In genomic region chr11:8747173-8747572, GRCh38 we compare ENCODE assay signal across 29 cellular contexts.
DNase-seq lines count a peak whose midpoint lies in the region; ATAC-seq and TF ChIP-seq lines count a peak whose summit lies in the region.
"Had no signal": no experiment of that assay in that cellular context is flagged by ENCODE, and none has a peak within 500 bp of the region (broad histone marks: within the 10 kb centered on the region; RNA-seq: fewer than 3 reads in every experiment).

No MANE protein-coding gene starts in this region.

- H3K27ac ChIP-seq in OCI-LY3 (ENCODE audit: low read length) (no peak overlapping the region; the same call in 1 of the 2 replicates), heart left ventricle (no peak overlapping the region)
- H3K27ac ChIP-seq: esophagus squamous epithelium, heart right ventricle, ovary, PC-9 had no signal

- no peak overlapping the region for H3K4me3 Mint-ChIP-seq in stimulated activated naive B cell treated with anti-CD40 and anti-IgM and Interleukin-4, amounts not matched to agents 10 μg/mL and 1 μg/mL and 100 μg/mL, for 72 hours
- H3K4me3 Mint-ChIP-seq in activated CD4-positive, alpha-beta memory T cell treated with anti-CD3 and anti-CD28 coated beads, Interleukin-2, amount 10 ng/mL, durations not matched to agents 7 days and 5 days, result no peak overlapping the region
- H3K4me3 Mint-ChIP-seq: activated naive CD8-positive, alpha-beta T cell treated with anti-CD3 and anti-CD28 coated beads, Interleukin-2, amount 50 U/mL, for 24 hours; activated T-cell treated with anti-CD3 and anti-CD28 coated beads, Interleukin-2, amount 50 U/mL, for 72 hours; neural crest cell; T-helper 17 cell had no signal

- H3K4me1 Mint-ChIP-seq in stimulated activated naive B cell treated with anti-CD40 and anti-IgM and Interleukin-4, amounts not matched to agents 10 μg/mL and 1 μg/mL and 100 μg/mL, for 72 hours, result peaks cover 16 to 37% of the 10 kb centered on the region in 2 donors
- H3K4me1 Mint-ChIP-seq in activated CD4-positive, alpha-beta memory T cell treated with anti-CD3 and anti-CD28 coated beads, Interleukin-2, amount 10 ng/mL, durations not matched to agents 7 days and 5 days, result no peaks in the 10 kb centered on the region
- H3K4me1 Mint-ChIP-seq: neural crest cell had no signal

- H3K36me3 Mint-ChIP-seq in stimulated activated naive B cell treated with anti-CD40 and anti-IgM and Interleukin-4, amounts not matched to agents 10 μg/mL and 1 μg/mL and 100 μg/mL, for 72 hours, result no peaks in the 10 kb centered on the region
- no peaks in the 10 kb centered on the region for H3K36me3 Mint-ChIP-seq in activated CD4-positive, alpha-beta memory T cell treated with anti-CD3 and anti-CD28 coated beads, Interleukin-2, amount 10 ng/mL, durations not matched to agents 7 days and 5 days (ENCODE audit: low read depth)

- H3K79me2 ChIP-seq in OCI-LY3 (ENCODE audit: low read length), result no peaks in the 10 kb centered on the region

- no peak overlapping the region for H3K4me3 ChIP-seq in OCI-LY3 (ENCODE audit: low read length)
- H3K4me3 ChIP-seq in heart left ventricle, result no peak overlapping the region
- H3K4me3 ChIP-seq: esophagus squamous epithelium, heart right ventricle, lung, ovary, PC-9 had no signal

- peaks cover 0 to 6% of the 10 kb centered on the region in 2 donors for H3K9me3 Mint-ChIP-seq in stimulated activated naive B cell treated with anti-CD40 and anti-IgM and Interleukin-4, amounts not matched to agents 10 μg/mL and 1 μg/mL and 100 μg/mL, for 72 hours
- H3K9me3 Mint-ChIP-seq in activated CD4-positive, alpha-beta memory T cell treated with anti-CD3 and anti-CD28 coated beads, Interleukin-2, amount 10 ng/mL, durations not matched to agents 7 days and 5 days, result no peaks in the 10 kb centered on the region
- H3K9me3 Mint-ChIP-seq: activated naive CD8-positive, alpha-beta T cell treated with anti-CD3 and anti-CD28 coated beads, Interleukin-2, amount 50 U/mL, for 24 hours; activated T-cell treated with anti-CD3 and anti-CD28 coated beads, Interleukin-2, amount 50 U/mL, for 72 hours had no signal

- H2AFZ ChIP-seq in OCI-LY3 (ENCODE audit: low read depth, low read length), result no peak overlapping the region
- H2AFZ ChIP-seq: PC-9 had no signal

- no peaks in the 10 kb centered on the region for H4K20me1 ChIP-seq in OCI-LY3 (ENCODE audit: insufficient read depth, low read length)

- ATAC-seq in left colon, result peak; percentile 78
- peak; percentile 53 to 74 for ATAC-seq in stimulated activated naive B cell treated with anti-CD40 and anti-IgM and Interleukin-4, amounts not matched to agents 10 μg/mL and 1 μg/mL and 100 μg/mL, for 72 hours (replicated peaks)
- ATAC-seq in heart left ventricle, result no peak
- ATAC-seq: activated naive CD8-positive, alpha-beta T cell treated with anti-CD3 and anti-CD28 coated beads, Interleukin-2, amount 50 U/mL, for 24 hours; activated T-cell treated with anti-CD3 and anti-CD28 coated beads, Interleukin-2, amount 50 U/mL, for 72 hours; heart right ventricle; T-helper 17 cell had no signal

- peaks cover 32% of the 10 kb centered on the region for H3K4me1 ChIP-seq in OCI-LY3 (ENCODE audit: low read length)
- peaks cover 0 to 34% (median 5%) of the 10 kb centered on the region in 12 donors for H3K4me1 ChIP-seq in heart left ventricle
- H3K4me1 ChIP-seq: BE2C had no signal

- POLR2A ChIA-PET in activated CD4-positive, alpha-beta memory T cell treated with anti-CD3 and anti-CD28 coated beads, Interleukin-2, amount 10 ng/mL, durations not matched to agents 7 days and 5 days (lab: Charles Lee), result no interaction called here

- no peaks in the 10 kb centered on the region for H3K36me3 ChIP-seq in OCI-LY3 (replicated peaks; ENCODE audit: low read depth, low read length)
- peaks cover 0 to 30% (median 3%) of the 10 kb centered on the region in 9 donors for H3K36me3 ChIP-seq in heart left ventricle
- H3K36me3 ChIP-seq: BE2C, ovary had no signal

- no peak overlapping the region for H3K27ac Mint-ChIP-seq in stimulated activated naive B cell treated with anti-CD40 and anti-IgM and Interleukin-4, amounts not matched to agents 10 μg/mL and 1 μg/mL and 100 μg/mL, for 72 hours
- H3K27ac Mint-ChIP-seq in activated CD4-positive, alpha-beta memory T cell treated with anti-CD3 and anti-CD28 coated beads, Interleukin-2, amount 10 ng/mL, durations not matched to agents 7 days and 5 days, result no peak overlapping the region
- H3K27ac Mint-ChIP-seq: activated naive CD8-positive, alpha-beta T cell treated with anti-CD3 and anti-CD28 coated beads, Interleukin-2, amount 50 U/mL, for 24 hours; activated T-cell treated with anti-CD3 and anti-CD28 coated beads, Interleukin-2, amount 50 U/mL, for 72 hours; T-helper 17 cell had no signal

- no peak for TF ChIP-seq POLR2A in heart left ventricle (IDR thresholded peaks at IDR 0.05)

- CTCF ChIA-PET in activated CD4-positive, alpha-beta memory T cell treated with anti-CD3 and anti-CD28 coated beads, Interleukin-2, amount 10 ng/mL, durations not matched to agents 7 days and 5 days (lab: Charles Lee), result no interaction called here

- intact Hi-C loops in left colon (cut with DNase I, micrococcal nuclease) (no loop called here), heart left ventricle (cut with DNase I) (no loop called here)

- H3K27me3 Mint-ChIP-seq in stimulated activated naive B cell treated with anti-CD40 and anti-IgM and Interleukin-4, amounts not matched to agents 10 μg/mL and 1 μg/mL and 100 μg/mL, for 72 hours, result peaks cover 10 to 12% of the 10 kb centered on the region in 2 donors
- peaks cover 10% of the 10 kb centered on the region for H3K27me3 Mint-ChIP-seq in activated CD4-positive, alpha-beta memory T cell treated with anti-CD3 and anti-CD28 coated beads, Interleukin-2, amount 10 ng/mL, durations not matched to agents 7 days and 5 days

- 0 out of 2 replicates have a peak, but pooled peaks have one; percentile 9 for TF ChIP-seq CTCF in GM12874 (IDR thresholded peaks at IDR 0.05; ENCODE audit: insufficient read depth, low read depth, low read length)
- no peak for TF ChIP-seq CTCF in OCI-LY3 (IDR thresholded peaks at IDR 0.05; ENCODE audit: low read depth, low read length)
- TF ChIP-seq CTCF in heart left ventricle (IDR thresholded peaks at IDR 0.05), result no peak

- H3K9ac ChIP-seq in OCI-LY3 (ENCODE audit: low read length), result no peak overlapping the region

- H3K9me3 ChIP-seq in OCI-LY3 (ENCODE audit: insufficient read depth, low read length), result no peaks in the 10 kb centered on the region
- H3K9me3 ChIP-seq in heart left ventricle, result peaks cover 0 to under 1% (median 0%) of the 10 kb centered on the region in 12 donors
- H3K9me3 ChIP-seq: BE2C, esophagus squamous epithelium, heart right ventricle, ovary had no signal

- 0 out of 2 replicates have a peak overlapping the region, but pooled peaks have one; percentile 15 for H3K4me2 ChIP-seq in OCI-LY3 (ENCODE audit: low read length)
- H3K4me2 ChIP-seq: PC-9 had no signal

- H3K27me3 ChIP-seq in OCI-LY3 (ENCODE audit: low read depth, low read length) (no peaks in the 10 kb centered on the region), heart left ventricle (no peaks in the 10 kb centered on the region)
- H3K27me3 ChIP-seq: BE2C, esophagus squamous epithelium, heart right ventricle, ovary had no signal

- no peak for DNase-seq in left colon
- no peak for DNase-seq in stimulated activated naive B cell treated with anti-CD40 and anti-IgM and Interleukin-4, amounts not matched to agents 10 μg/mL and 1 μg/mL and 100 μg/mL, for 72 hours
- DNase-seq in activated CD4-positive, alpha-beta memory T cell treated with anti-CD3 and anti-CD28 coated beads, Interleukin-2, amount 10 ng/mL, durations not matched to agents 7 days and 5 days, result no peak
- no peak for DNase-seq in heart left ventricle
- no peak for DNase-seq in OCI-M1 (lab: John Stamatoyannopoulos, UW)
- DNase-seq: ACHN; activated CD4-positive, alpha-beta T cell treated with anti-CD3 and anti-CD28 coated beads, Interleukin-2, amount 50 U/mL, for 4 hours; activated naive CD4-positive, alpha-beta T cell; activated naive CD8-positive, alpha-beta T cell treated with anti-CD3 and anti-CD28 coated beads, Interleukin-2, amount 50 U/mL, for 24 hours; activated T-cell treated with anti-CD3 and anti-CD28 coated beads, Interleukin-2, amount 50 U/mL, for 72 hours; BE2C; caudate nucleus; DMS153; esophagus squamous epithelium; foreskin melanocyte; heart right ventricle; NCI-H1092; NCI-H1694 treated with DMSO at 0.1 percent for 48 hours; NCI-H2171; NCI-H510A; ovary; PC-9; Right ventricle myocardium superior; stimulated activated naive CD4-positive, alpha-beta T cell; T-helper 17 cell had no signal

Comparison
In these comparisons a context has a peak if more than half of its experiments do, and no peak if none do; other contexts are left out.
1. ATAC-seq: peak in left colon (single experiment) and stimulated activated naive B cell treated with anti-CD40 and anti-IgM and Interleukin-4, amounts not matched to agents 10 μg/mL and 1 μg/mL and 100 μg/mL, for 72 hours (2 of 2); none in heart left ventricle (0 of 4).